ENCODE assay signal across 8 cellular contexts in genomic region chr1:230104395-230105244, GRCh38. TPM values are rescaled to one million over a fixed set of nuclear protein-coding genes. Genes with fewer than 3 reads are reported as not detected.
A peak's percentile ranks its signal among the peaks of the same experiment; 100 is the strongest.
DNase-seq lines count a peak whose midpoint lies in the region; ATAC-seq and TF ChIP-seq lines count a peak whose summit lies in the region.

No MANE protein-coding gene starts in this region.

- H3K27me3 ChIP-seq in HUES48 (ENCODE audit: control insufficient read depth, insufficient read depth, low read length): no peaks in the 10 kb centered on the region
- H3K27me3 ChIP-seq in upper lobe of left lung: no peaks in the 10 kb centered on the region

- TF ChIP-seq POLR2A in upper lobe of left lung (IDR thresholded peaks at IDR 0.05): peak in 1 of 4 donors; percentile 48

- H3K27ac Mint-ChIP-seq in CD14-positive monocyte: peak overlapping the region; percentile 40 to 92 (median 85)
- H3K27ac Mint-ChIP-seq in activated naive CD4-positive, alpha-beta T cell treated with anti-CD3 and anti-CD28 coated beads, Interleukin-2, amount 10 ng/mL, durations not matched to agents 7 days and 5 days: peak overlapping the region; percentile 64

- peaks cover 0 to 3% (median 0%) of the 10 kb centered on the region in 3 donors for H3K27me3 Mint-ChIP-seq in CD14-positive monocyte (ENCODE audit: low read depth in 3 of 3)
- H3K27me3 Mint-ChIP-seq in activated naive CD4-positive, alpha-beta T cell treated with anti-CD3 and anti-CD28 coated beads, Interleukin-2, amount 10 ng/mL, durations not matched to agents 7 days and 5 days: no peaks in the 10 kb centered on the region

- DNase-seq in CD14-positive monocyte (ENCODE audit: low spot score): peak; percentile 91
- DNase-seq in SHP77 treated with DMSO at 0.1 percent for 48 hours (lab: John Stamatoyannopoulos, UW): peak; percentile 69
- DNase-seq in activated naive CD4-positive, alpha-beta T cell treated with anti-CD3 and anti-CD28 coated beads, Interleukin-2, amount 10 ng/mL, durations not matched to agents 7 days and 5 days: peak; percentile 65
- DNase-seq in glomerular visceral epithelial cell (ENCODE audit: extremely low spot score): peak; percentile 100
- peak; percentile 60 to 97 (median 82) for DNase-seq in posterior cingulate gyrus
- peak in 1 of 2 donors; percentile 99 for DNase-seq in upper lobe of left lung

- peaks cover 8% of the 10 kb centered on the region in 2 donors for H3K36me3 Mint-ChIP-seq in CD14-positive monocyte
- H3K36me3 Mint-ChIP-seq in activated naive CD4-positive, alpha-beta T cell treated with anti-CD3 and anti-CD28 coated beads, Interleukin-2, amount 10 ng/mL, durations not matched to agents 7 days and 5 days: no peaks in the 10 kb centered on the region

- intact Hi-C loops in CD14-positive monocyte (cut with micrococcal nuclease) (loop anchor here in 1 of 2 donors (5.0 kb wide), 2 partner anchors 37 to 43 kb away; partner anchors contain the start of gene GALNT2), posterior cingulate gyrus (cut with DNase I) (no loop called here)

- H3K9ac ChIP-seq in HUES48 (ENCODE audit: low read depth, low read length): no peak overlapping the region

- H3K27ac ChIP-seq in HUES48 (ENCODE audit: low read depth, low read length) (peak overlapping the region; percentile 14), upper lobe of left lung (peak overlapping the region; percentile 72 to 83 (median 82))

- no peaks in the 10 kb centered on the region for H3K9me3 Mint-ChIP-seq in CD14-positive monocyte
- no peaks in the 10 kb centered on the region for H3K9me3 Mint-ChIP-seq in activated naive CD4-positive, alpha-beta T cell treated with anti-CD3 and anti-CD28 coated beads, Interleukin-2, amount 10 ng/mL, durations not matched to agents 7 days and 5 days

- no peak for TF ChIP-seq CTCF in CD14-positive monocyte (IDR thresholded peaks at IDR 0.05)
- TF ChIP-seq CTCF in upper lobe of left lung (IDR thresholded peaks at IDR 0.05): peak in 3 of 6 experiments; percentile 7 to 39 (median 31)

- ATAC-seq in GM19452 (IDR thresholded peaks at IDR 0.05; ENCODE audit: unreplicated experiment) (peak; percentile 40), upper lobe of left lung (ENCODE audit: low FRiP score in 2 of 2) (peak; percentile 92 to 96)

- no peaks in the 10 kb centered on the region for H3K36me3 ChIP-seq in HUES48 (ENCODE audit: control insufficient read depth, insufficient read depth, low read length)
- no peaks in the 10 kb centered on the region for H3K36me3 ChIP-seq in upper lobe of left lung

- peaks cover 60% of the 10 kb centered on the region for H3K4me1 Mint-ChIP-seq in CD14-positive monocyte
- peaks cover 77% of the 10 kb centered on the region for H3K4me1 Mint-ChIP-seq in activated naive CD4-positive, alpha-beta T cell treated with anti-CD3 and anti-CD28 coated beads, Interleukin-2, amount 10 ng/mL, durations not matched to agents 7 days and 5 days

- TF ChIP-seq EP300 in upper lobe of left lung (IDR thresholded peaks at IDR 0.05): peak; percentile 38 to 96 (median 64)

- H3K4me3 ChIP-seq in HUES48 (ENCODE audit: low read depth, low read length) (no peak overlapping the region), upper lobe of left lung (peak overlapping the region in 1 of 4 donors; percentile 13)

- 19 to 21% methylated on average over 14 to 19 of the region's 19 CpGs for WGBS in upper lobe of left lung, 2 donors

- H3K4me3 Mint-ChIP-seq in CD14-positive monocyte: peak overlapping the region; percentile 9 to 73
- no peak overlapping the region for H3K4me3 Mint-ChIP-seq in activated naive CD4-positive, alpha-beta T cell treated with anti-CD3 and anti-CD28 coated beads, Interleukin-2, amount 10 ng/mL, durations not matched to agents 7 days and 5 days

- CTCF ChIA-PET in activated naive CD4-positive, alpha-beta T cell treated with anti-CD3 and anti-CD28 coated beads, Interleukin-2, amount 10 ng/mL, durations not matched to agents 7 days and 5 days (lab: Charles Lee): interaction anchor here (0.6 to 2.8 kb wide), 10 partner anchors 9 to 203 kb away, joined by 3 to 10 read pairs (median 3); no protein-coding TSS in a partner anchor

- H3K9me3 ChIP-seq in HUES48 (ENCODE audit: control insufficient read depth, insufficient read depth, low read length): no peaks in the 10 kb centered on the region
- no peaks in the 10 kb centered on the region for H3K9me3 ChIP-seq in upper lobe of left lung

- H3K4me1 ChIP-seq in HUES48 (ENCODE audit: control insufficient read depth, insufficient read depth, low read length) (peaks cover 51% of the 10 kb centered on the region), upper lobe of left lung (peaks cover 42 to 56% (median 45%) of the 10 kb centered on the region in 4 donors)

RNA-seq across cellular contexts. Expression of gene GALNT2, which starts 37.6 kb away (rescaled TPM):
- 10 to 100 TPM; 19.6 to 23.4 TPM for polyA plus RNA-seq in CD14-positive monocyte
- 10 to 100 TPM; 51.3 to 62.3 (median 56.2) TPM for total RNA-seq in upper lobe of left lung
